Comparison of ENCODE assay signal across 12 cellular contexts in the genomic region with DNA sequence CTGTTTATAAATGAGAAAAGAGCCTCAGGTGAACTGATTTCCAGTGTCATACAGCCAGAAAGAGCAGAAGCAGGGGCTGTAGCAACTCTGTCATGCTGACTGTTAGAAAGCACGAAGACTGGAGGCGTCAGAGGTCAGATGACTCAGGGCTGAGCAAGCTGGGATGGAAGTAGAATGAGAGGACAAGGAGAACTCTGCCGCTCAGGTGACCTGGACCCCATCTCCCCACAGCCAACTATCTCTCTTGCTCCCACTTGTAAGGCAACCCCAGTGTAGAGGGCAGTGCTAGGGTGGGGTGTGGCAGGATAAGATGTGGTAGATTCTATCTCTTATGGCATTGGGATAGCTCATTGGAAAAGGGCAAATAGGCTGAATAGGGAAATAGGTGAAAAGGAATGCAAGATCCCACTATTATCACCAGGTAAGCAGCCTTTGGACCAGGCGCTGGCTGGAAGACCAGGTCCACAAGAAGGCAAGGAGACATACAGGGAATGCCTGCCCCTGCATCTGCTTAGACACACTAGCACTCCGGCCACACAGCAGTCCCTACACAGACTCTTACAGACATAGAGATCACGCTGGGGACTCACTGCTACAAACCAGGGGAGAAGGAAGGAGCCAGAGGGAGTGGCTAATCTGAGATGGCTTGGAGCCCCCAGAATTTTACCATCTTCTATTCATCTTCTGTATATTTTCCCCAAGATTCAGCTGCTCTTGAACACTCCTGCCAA. TPM values are rescaled to one million over a fixed set of nuclear protein-coding genes. Genes with fewer than 3 reads are reported as not detected.
DNase-seq lines count a peak whose midpoint lies in the region; ATAC-seq and TF ChIP-seq lines count a peak whose summit lies in the region.
"Had no signal": no experiment of that assay in that cellular context is flagged by ENCODE, and none has a peak within 500 bp of the region (broad histone marks: within the 10 kb centered on the region; RNA-seq: fewer than 3 reads in every experiment).

No MANE protein-coding gene starts in this region.

- H3K9me3 ChIP-seq in IMR-90 (ENCODE audit: control insufficient read depth, insufficient read depth, low read length) (no peaks in the 10 kb centered on the region), hepatocyte (ENCODE audit: low read depth) (no peaks in the 10 kb centered on the region), right atrium auricular region (no peaks in the 10 kb centered on the region)
- H3K9me3 ChIP-seq in CD8-positive, alpha-beta T cell (ENCODE audit: low read length) = no peaks in the 10 kb centered on the region

- H3K4me3 ChIP-seq in ACC112 (ENCODE audit: low read depth, low read length) (peak overlapping the region; percentile 5), IMR-90 (ENCODE audit: insufficient read depth, low read depth, low read length) (no peak overlapping the region), hepatocyte (no peak overlapping the region), right atrium auricular region (no peak overlapping the region)
- H3K4me3 ChIP-seq in CD8-positive, alpha-beta T cell (ENCODE audit: low read depth, low read length) = no peak overlapping the region

- H4K8ac ChIP-seq in IMR-90 (ENCODE audit: low read depth in 2 of 2, low read length in 2 of 2) = peak overlapping the region in 1 of 2 experiments; percentile 44; a peak in 2 of 4 replicates

- no TSS peak for BruUV-seq in IMR-90 (replicated peaks; lab: Mats Ljungman, UMichigan)

- H2AFZ ChIP-seq in ACC112 (ENCODE audit: low read length, unreplicated experiment) = peak overlapping the region; percentile 34
- peak overlapping the region; percentile 53 for H2AFZ ChIP-seq in IMR-90 (replicated peaks; ENCODE audit: low read length, poor library complexity)
- H2AFZ ChIP-seq in hepatocyte = no peak overlapping the region

- peaks cover 0 to 3% of the 10 kb centered on the region in 2 experiments; a peak in 1 of 4 replicates for H3K79me1 ChIP-seq in IMR-90 (ENCODE audit: low read depth in 1 of 2, low read length in 2 of 2)

- H3K4me1 ChIP-seq in ACC112 (ENCODE audit: control insufficient read depth, insufficient read depth, low read length, unreplicated experiment) = peaks cover 46% of the 10 kb centered on the region
- H3K4me1 ChIP-seq in IMR-90 (ENCODE audit: control insufficient read depth, insufficient read depth, low read length) = peaks cover 13% of the 10 kb centered on the region
- H3K4me1 ChIP-seq in hepatocyte (ENCODE audit: insufficient read depth) = no peaks in the 10 kb centered on the region
- no peaks in the 10 kb centered on the region for H3K4me1 ChIP-seq in CD8-positive, alpha-beta T cell (ENCODE audit: insufficient read depth, low read length)
- H3K4me1 ChIP-seq in right atrium auricular region = no peaks in the 10 kb centered on the region

- H3K4ac ChIP-seq in IMR-90 (ENCODE audit: low read depth, low read length) = peak overlapping the region; percentile 71

- H2BK5ac ChIP-seq in IMR-90 (ENCODE audit: low read depth, low read length, poor library complexity, severe bottlenecking) = peak overlapping the region; percentile 66

- peaks cover 9% of the 10 kb centered on the region for H3K9me1 ChIP-seq in IMR-90 (ENCODE audit: insufficient read depth, low read length)

- H3K79me2 ChIP-seq in ACC112 (ENCODE audit: control insufficient read depth, insufficient read depth, low read length, unreplicated experiment) (no peaks in the 10 kb centered on the region), hepatocyte (no peaks in the 10 kb centered on the region)

- H4K91ac ChIP-seq in IMR-90 (ENCODE audit: insufficient read depth, low read depth, low read length) = peak overlapping the region; percentile 29; the same call in 1 of the 2 replicates

- no peaks in the 10 kb centered on the region for H3K9me3 Mint-ChIP-seq in CD8-positive, alpha-beta T cell
- H3K9me3 Mint-ChIP-seq in mesothelial cell of epicardium = no peaks in the 10 kb centered on the region
- H3K9me3 Mint-ChIP-seq: activated B cell treated with CpG ODN at 0.5 μM for 24 hours; activated T-helper 2 cell treated with anti-CD3 and anti-CD28 coated beads, Interferon-gamma antibody, Interleukin-2, Interleukin-4, amounts not matched to agents 10 μg/mL and 5 μg/mL and 100 μg/mL, durations not matched to agents 14 hours and 24 hours and 36 hours; naive B cell had no signal

- H2BK15ac ChIP-seq in IMR-90 (ENCODE audit: low read depth, low read length) = peak overlapping the region; percentile 3; the same call in 2 of the 3 replicates

- H3K4me2 ChIP-seq in IMR-90 (ENCODE audit: low read depth, low read length) (peak overlapping the region; percentile 30; the same call in 1 of the 2 replicates), hepatocyte (no peak overlapping the region)

- H2BK120ac ChIP-seq in IMR-90 (ENCODE audit: low read depth, low read length) = peak overlapping the region; percentile 72

- no peaks in the 10 kb centered on the region for H4K20me1 ChIP-seq in IMR-90 (ENCODE audit: insufficient read depth, low read length)
- H4K20me1 ChIP-seq in hepatocyte (ENCODE audit: insufficient read depth, poor library complexity, severe bottlenecking) = no peaks in the 10 kb centered on the region

- H3K27ac ChIP-seq in ACC112 (ENCODE audit: low read depth, low read length) = peak overlapping the region; percentile 66
- no peak overlapping the region for H3K27ac ChIP-seq in IMR-90 (ENCODE audit: insufficient read depth, low read length)
- no peak overlapping the region for H3K27ac ChIP-seq in hepatocyte
- H3K27ac ChIP-seq in CD8-positive, alpha-beta T cell (ENCODE audit: low read depth, low read length) = no peak overlapping the region
- no peak overlapping the region for H3K27ac ChIP-seq in right atrium auricular region

- H3K56ac ChIP-seq in IMR-90 (ENCODE audit: extremely low read depth, insufficient read depth, low read length) = no peak overlapping the region

- POLR2A ChIA-PET in IMR-90 (lab: Charles Lee; ENCODE audit: unreplicated experiment) = interaction anchor here (0.6 kb wide), 1 partner anchor 21 kb away, joined by 3 read pairs; the partner anchor contains the start of gene LOX
- POLR2A ChIA-PET in CD8-positive, alpha-beta T cell (lab: Charles Lee) = no interaction called here

- H3K9me2 ChIP-seq in hepatocyte (replicated peaks; ENCODE audit: insufficient read depth) = no peaks in the 10 kb centered on the region

- H3K27me3 ChIP-seq in ACC112 (ENCODE audit: insufficient read depth, low read length) = no peaks in the 10 kb centered on the region
- no peaks in the 10 kb centered on the region for H3K27me3 ChIP-seq in IMR-90 (ENCODE audit: control insufficient read depth, insufficient read depth, low read length)
- no peaks in the 10 kb centered on the region for H3K27me3 ChIP-seq in hepatocyte
- H3K27me3 ChIP-seq in CD8-positive, alpha-beta T cell (ENCODE audit: insufficient read depth, low read length) = no peaks in the 10 kb centered on the region
- H3K27me3 ChIP-seq in right atrium auricular region = no peaks in the 10 kb centered on the region

- TF ChIP-seq POLR2A in IMR-90 (IDR thresholded peaks at IDR 0.05; ENCODE audit: low read depth, low read length) = no peak

- no peak overlapping the region for H3K23ac ChIP-seq in IMR-90 (ENCODE audit: low read depth, low read length)

- no CpG with 5 or more reads among the region's 6 CpGs for WGBS in IMR-90 (ENCODE audit: extremely low coverage in 2 of 2, insufficient read length in 1 of 2), 2 experiments
- 65% methylated on average over 6 of the region's 6 CpGs for WGBS in hepatocyte (ENCODE audit: low lambda C conversion rate, missing lambda C conversion rate)

- peak overlapping the region; percentile 56 for H2AK5ac ChIP-seq in IMR-90 (ENCODE audit: low read depth, low read length)

- H3K27me3 Mint-ChIP-seq in CD8-positive, alpha-beta T cell (ENCODE audit: low read depth) = no peaks in the 10 kb centered on the region
- H3K27me3 Mint-ChIP-seq in mesothelial cell of epicardium (ENCODE audit: low read depth) = peaks cover 4% of the 10 kb centered on the region
- H3K27me3 Mint-ChIP-seq: activated B cell treated with CpG ODN at 0.5 μM for 24 hours had no signal

- no peak overlapping the region for H3K14ac ChIP-seq in IMR-90 (replicated peaks; ENCODE audit: low read depth, low read length)

- TF ChIP-seq CTCF in IMR-90 (conservative IDR thresholded peaks at IDR 0.05; ENCODE audit: low read depth, low read length) (no peak), hepatocyte (IDR thresholded peaks at IDR 0.05; ENCODE audit: poor library complexity) (no peak), right atrium auricular region (IDR thresholded peaks at IDR 0.05) (no peak), mesothelial cell of epicardium (IDR thresholded peaks at IDR 0.05; ENCODE audit: unreplicated experiment) (no peak)
- TF ChIP-seq CTCF in CD8-positive, alpha-beta T cell (IDR thresholded peaks at IDR 0.05) = no peak

- ATAC-seq in IMR-90 (ENCODE audit: low read depth) = peak; percentile 92
- ATAC-seq in CD8-positive, alpha-beta T cell = no peak

- H3K9ac ChIP-seq in IMR-90 (ENCODE audit: low read depth, low read length) = no peak overlapping the region

- H2BK20ac ChIP-seq in IMR-90 (ENCODE audit: low read depth, low read length) = peak overlapping the region; percentile 72

- no peak overlapping the region for H2AK9ac ChIP-seq in IMR-90 (replicated peaks; ENCODE audit: low read depth, low read length, poor library complexity)

- peak; percentile 90 for DNase-seq in IMR-90
- peak; percentile 73 for DNase-seq in astrocyte of the hippocampus (ENCODE audit: low read depth, low spot score)
- DNase-seq in hepatocyte (ENCODE audit: low spot score) = peak; percentile 45
- no peak for DNase-seq in CD8-positive, alpha-beta T cell
- DNase-seq in NCI-H510A treated with DMSO at 0.1 percent for 48 hours (lab: John Stamatoyannopoulos, UW) = no peak
- DNase-seq in right atrium auricular region (ENCODE audit: low spot score) = no peak
- DNase-seq in mesothelial cell of epicardium (ENCODE audit: low spot score in 2 of 2, unreplicated experiment in 2 of 2) = no peak
- DNase-seq: activated B cell treated with CpG ODN at 0.5 μM for 24 hours, KG1, naive B cell had no signal

- in situ Hi-C loops in IMR-90 (cut with MboI; ENCODE audit: low sequenced_read_pairs) = no loop called here

- H3K18ac ChIP-seq in IMR-90 (ENCODE audit: low read depth, low read length) = no peak overlapping the region; the same call in 1 of the 2 replicates

- H4K5ac ChIP-seq in IMR-90 (ENCODE audit: low read depth, low read length) = 0 out of 2 replicates have a peak overlapping the region, but pooled peaks have one; percentile 14

- CTCF ChIA-PET in IMR-90 (lab: Yijun Ruan, JAX) = interaction anchor here (1.0 to 1.4 kb wide), 2 partner anchors 23 to 57 kb away, joined by 3 to 6 read pairs; no protein-coding TSS in a partner anchor
- CTCF ChIA-PET in CD8-positive, alpha-beta T cell (lab: Charles Lee) = no interaction called here

- intact Hi-C loops in IMR-90 (cut with micrococcal nuclease) = no loop called here
- intact Hi-C loops in CD8-positive, alpha-beta T cell (cut with DNase I, micrococcal nuclease) = no loop called here

- H3K4me1 Mint-ChIP-seq in CD8-positive, alpha-beta T cell (ENCODE audit: low read depth) = no peaks in the 10 kb centered on the region
- no peaks in the 10 kb centered on the region for H3K4me1 Mint-ChIP-seq in mesothelial cell of epicardium
- H3K4me1 Mint-ChIP-seq: activated B cell treated with CpG ODN at 0.5 μM for 24 hours, naive B cell had no signal

- no peaks in the 10 kb centered on the region for H3K36me3 Mint-ChIP-seq in CD8-positive, alpha-beta T cell
- H3K36me3 Mint-ChIP-seq in mesothelial cell of epicardium = no peaks in the 10 kb centered on the region
- H3K36me3 Mint-ChIP-seq: naive B cell had no signal

- H3K36me3 ChIP-seq in ACC112 (ENCODE audit: insufficient read depth, low read length) = no peaks in the 10 kb centered on the region
- H3K36me3 ChIP-seq in IMR-90 (ENCODE audit: control insufficient read depth, insufficient read depth, low read length) = no peaks in the 10 kb centered on the region
- no peaks in the 10 kb centered on the region for H3K36me3 ChIP-seq in hepatocyte (replicated peaks; ENCODE audit: insufficient read depth, low read depth)
- H3K36me3 ChIP-seq in CD8-positive, alpha-beta T cell (ENCODE audit: insufficient read depth, low read length) = no peaks in the 10 kb centered on the region
- no peaks in the 10 kb centered on the region for H3K36me3 ChIP-seq in right atrium auricular region

- no peak overlapping the region for H3K27ac Mint-ChIP-seq in CD8-positive, alpha-beta T cell
- no peak overlapping the region for H3K27ac Mint-ChIP-seq in mesothelial cell of epicardium
- H3K27ac Mint-ChIP-seq: activated B cell treated with CpG ODN at 0.5 μM for 24 hours; activated T-helper 2 cell treated with anti-CD3 and anti-CD28 coated beads, Interferon-gamma antibody, Interleukin-2, Interleukin-4, amounts not matched to agents 10 μg/mL and 5 μg/mL and 100 μg/mL, durations not matched to agents 14 hours and 24 hours and 36 hours had no signal

- dilution Hi-C loops in IMR-90 (cut with HindIII; ENCODE audit: low sequenced_read_pairs, unreplicated experiment) = no loop called here

- no peak overlapping the region for H3K4me3 Mint-ChIP-seq in CD8-positive, alpha-beta T cell
- H3K4me3 Mint-ChIP-seq in mesothelial cell of epicardium = no peak overlapping the region
- H3K4me3 Mint-ChIP-seq: activated B cell treated with CpG ODN at 0.5 μM for 24 hours had no signal

- TF ChIP-seq RAD21 in IMR-90 (IDR thresholded peaks at IDR 0.05; ENCODE audit: low read length) = no peak; the same call in 1 of the 2 replicates

RNA-seq across cellular contexts. Expression of gene LOX, which starts 21.2 kb away (rescaled TPM):
- total RNA-seq in IMR-90 (2012; rRNA removed) (261 and 277 TPM in 2 replicates), hepatocyte (98.2 and 120 TPM in 2 replicates), right atrium auricular region (10 to 100 TPM; 10.1 to 11.6 TPM), mesothelial cell of epicardium (16.3 to 17.4 TPM (median 16.9 TPM) in 3 replicates)
- polyA plus RNA-seq in IMR-90 (2012; rRNA removed) (662 and 737 TPM in 2 replicates), hepatocyte (216 and 238 TPM in 2 replicates)
- polyA plus RNA-seq in IMR-90 (2012; cell fraction: cytosol; rRNA removed) = 844 and 1,071 TPM in 2 replicates
- 528 and 743 TPM in 2 replicates for polyA plus RNA-seq in IMR-90 (2012; cell fraction: nucleus; rRNA removed; ENCODE audit: low replicate concordance)
- total RNA-seq in CD8-positive, alpha-beta T cell = not detected
- total RNA-seq: activated B cell treated with CpG ODN at 0.5 μM for 24 hours; activated T-helper 2 cell treated with anti-CD3 and anti-CD28 coated beads, Interferon-gamma antibody, Interleukin-2, Interleukin-4, amounts not matched to agents 10 μg/mL and 5 μg/mL and 100 μg/mL, durations not matched to agents 14 hours and 24 hours and 36 hours had no signal

RNA-seq across cellular contexts. Expression of gene ZNF474, which starts 30.1 kb away (rescaled TPM):
- total RNA-seq in IMR-90 (2012; rRNA removed) (0.54 and 0.56 TPM in 2 replicates), hepatocyte (0.43 and 1.9 TPM in 2 replicates), right atrium auricular region (not detected), mesothelial cell of epicardium (0.29 to 0.98 TPM (median 0.41 TPM) in 3 replicates)
- polyA plus RNA-seq in IMR-90 (2012; rRNA removed) (0.19 and 0.24 TPM in 2 replicates), hepatocyte (1.7 and 2.8 TPM in 2 replicates)
- 0.02 and 0.13 TPM in 2 replicates for polyA plus RNA-seq in IMR-90 (2012; cell fraction: cytosol; rRNA removed)
- polyA plus RNA-seq in IMR-90 (2012; cell fraction: nucleus; rRNA removed; ENCODE audit: low replicate concordance) = 0.15 and 0.34 TPM in 2 replicates
- total RNA-seq in CD8-positive, alpha-beta T cell = not detected
- total RNA-seq: activated B cell treated with CpG ODN at 0.5 μM for 24 hours; activated T-helper 2 cell treated with anti-CD3 and anti-CD28 coated beads, Interferon-gamma antibody, Interleukin-2, Interleukin-4, amounts not matched to agents 10 μg/mL and 5 μg/mL and 100 μg/mL, durations not matched to agents 14 hours and 24 hours and 36 hours had no signal

Comparison
In these comparisons a context has a peak if more than half of its experiments do, and no peak if none do; other contexts are left out.
1. DNase-seq: peak in IMR-90 (single experiment), astrocyte of the hippocampus (single experiment) and hepatocyte (single experiment); none in CD8-positive, alpha-beta T cell (0 of 7), NCI-H510A treated with DMSO at 0.1 percent for 48 hours (single experiment), right atrium auricular region (single experiment) and mesothelial cell of epicardium (0 of 2).
2. RNA of gene LOX, which starts 21.2 kb away (total RNA-seq): 261 to 277 TPM in IMR-90, 98.2 to 120 TPM in hepatocyte, 16.3 to 17.4 TPM in mesothelial cell of epicardium and 10.1 to 11.6 TPM in right atrium auricular region; not detected in CD8-positive, alpha-beta T cell; every median in the first group is over 10 times any median in the second.